In the genomic region with DNA sequence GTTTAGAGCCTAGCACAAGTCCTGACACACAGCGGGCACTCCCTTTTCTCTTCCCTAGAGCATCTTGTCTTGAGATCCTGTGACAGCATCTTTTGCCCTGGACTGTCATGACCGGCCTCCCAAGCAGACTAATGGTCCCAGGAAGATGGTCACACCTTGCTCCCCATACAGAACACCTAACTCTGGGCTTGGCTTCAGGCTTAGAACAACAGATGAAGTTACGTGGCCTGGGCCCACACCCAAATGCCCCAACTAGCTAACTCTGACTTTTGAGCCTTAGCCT, we compare ENCODE assay signal across 9 cellular contexts. TPM values are rescaled to one million over a fixed set of nuclear protein-coding genes. Genes with fewer than 3 reads are reported as not detected.
DNase-seq lines count a peak whose midpoint lies in the region; ATAC-seq and TF ChIP-seq lines count a peak whose summit lies in the region.
"Had no signal": no experiment of that assay in that cellular context is flagged by ENCODE, and none has a peak within 500 bp of the region (broad histone marks: within the 10 kb centered on the region; RNA-seq: fewer than 3 reads in every experiment).

No MANE protein-coding gene starts in this region.

- H3K27ac ChIP-seq in heart right ventricle: peak overlapping the region; percentile 66 to 99 (median 94)
- H3K27ac ChIP-seq in urinary bladder (ENCODE audit: low read depth): peak overlapping the region; percentile 91

- ATAC-seq in heart right ventricle (peak in 1 of 8 donors; percentile 2), GM19328 (IDR thresholded peaks at IDR 0.05; ENCODE audit: unreplicated experiment) (no peak)

- 68 to 75% methylated on average over 3 of the region's 3 CpGs for WGBS in heart right ventricle, 2 donors
- WGBS in urinary bladder: 74% methylated on average over 3 of the region's 3 CpGs

- DNase-seq in heart right ventricle (no peak), cardiac septum (ENCODE audit: low spot score) (no peak), NCI-H774 (lab: John Stamatoyannopoulos, UW) (no peak), NCI-H1694 (lab: John Stamatoyannopoulos, UW) (no peak)

- peaks cover 14% of the 10 kb centered on the region for H3K27me3 Mint-ChIP-seq in brain

- H3K27ac Mint-ChIP-seq in brain: peak overlapping the region; percentile 96 to 99 (median 99)

- H3K4me3 ChIP-seq in heart right ventricle (peak overlapping the region in 8 of 10 donors; percentile 66 to 100 (median 92)), mononuclear cell (ENCODE audit: low read length) (peak overlapping the region; percentile 98), urinary bladder (ENCODE audit: low read depth, low read length) (no peak overlapping the region)

- peaks cover 31% of the 10 kb centered on the region for H3K36me3 Mint-ChIP-seq in brain

- H3K4me1 Mint-ChIP-seq in brain: peaks cover 64% of the 10 kb centered on the region

- H3K27me3 ChIP-seq in heart right ventricle (no peaks in the 10 kb centered on the region), mononuclear cell (ENCODE audit: insufficient read depth, low read length) (no peaks in the 10 kb centered on the region)

- H3K9me3 ChIP-seq in heart right ventricle (no peaks in the 10 kb centered on the region), mononuclear cell (ENCODE audit: low read depth, low read length) (no peaks in the 10 kb centered on the region)

- H3K9me3 Mint-ChIP-seq in brain: no peaks in the 10 kb centered on the region

- peak overlapping the region; percentile 90 to 98 (median 92) for H3K4me3 Mint-ChIP-seq in brain

- H3K36me3 ChIP-seq in heart right ventricle: peaks cover 0 to 27% (median 0%) of the 10 kb centered on the region in 9 donors
- H3K36me3 ChIP-seq in urinary bladder (ENCODE audit: insufficient read depth): no peaks in the 10 kb centered on the region

- intact Hi-C loops in heart right ventricle (cut with DNase I): loop anchor here in 2 of 10 donors (5.0 kb wide), 2 partner anchors 65 to 140 kb away; a partner anchor contains a TSS
- intact Hi-C loops in cardiac septum (cut with DNase I): loop anchor here (5.0 kb wide), 1 partner anchor 65 kb away; a partner anchor contains a TSS

- TF ChIP-seq CTCF in heart right ventricle (IDR thresholded peaks at IDR 0.05): no peak
- no peak for TF ChIP-seq CTCF in brain (conservative IDR thresholded peaks at IDR 0.05)

- peaks cover 4 to 52% (median 27%) of the 10 kb centered on the region in 9 donors for H3K4me1 ChIP-seq in heart right ventricle
- peaks cover 27% of the 10 kb centered on the region for H3K4me1 ChIP-seq in mononuclear cell (ENCODE audit: insufficient read depth, low read length)
- no peaks in the 10 kb centered on the region for H3K4me1 ChIP-seq in urinary bladder (ENCODE audit: insufficient read depth)

RNA-seq across cellular contexts. Expression of a gene that starts 0.8 kb away (rescaled TPM):
- total RNA-seq in heart right ventricle: 10 to 100 TPM; 13.7 to 24.4 (median 16.6) TPM
- 10 to 100 TPM in 1 of 2 donors, 1 to 10 TPM in 1; 9.0 to 12.3 TPM for polyA plus RNA-seq in heart right ventricle
- 19.7 TPM for total RNA-seq in cardiac septum
- 46.3 TPM for polyA plus RNA-seq in brain (ENCODE audit: insufficient read depth, low read depth, low replicate concordance)
- 31.7 TPM for total RNA-seq in mononuclear cell
- total RNA-seq in urinary bladder: 31.6 TPM
- 31.0 TPM for polyA plus RNA-seq in urinary bladder

RNA-seq across cellular contexts. Expression of a gene that starts 12.6 kb away (rescaled TPM):
- total RNA-seq in heart right ventricle (not detected), cardiac septum (not detected), mononuclear cell (not detected), urinary bladder (not detected)
- polyA plus RNA-seq in heart right ventricle (under 1 TPM; 0.01 to 0.80 TPM), brain (ENCODE audit: insufficient read depth, low read depth, low replicate concordance) (not detected), urinary bladder (0.10 TPM)
- total RNA-seq: Daoy had no signal

RNA-seq across cellular contexts. Expression of a gene that starts 15.9 kb away (rescaled TPM):
- total RNA-seq in heart right ventricle (1 to 10 TPM; 1.8 to 5.7 (median 2.5) TPM), cardiac septum (1.9 TPM), mononuclear cell (1.5 TPM), urinary bladder (10.3 TPM)
- polyA plus RNA-seq in heart right ventricle (1 to 10 TPM; 4.2 to 8.6 TPM), brain (ENCODE audit: insufficient read depth, low read depth, low replicate concordance) (2.1 TPM), urinary bladder (6.5 TPM)
- total RNA-seq: Daoy had no signal

RNA-seq across cellular contexts. Expression of a gene that starts 26.6 kb away (rescaled TPM):
- total RNA-seq in heart right ventricle (10 to 100 TPM; 13.1 to 47.0 (median 22.0) TPM), cardiac septum (20.0 TPM), mononuclear cell (57.9 TPM), urinary bladder (39.6 TPM)
- polyA plus RNA-seq in heart right ventricle (10 to 100 TPM; 12.0 to 57.6 TPM), brain (ENCODE audit: insufficient read depth, low read depth, low replicate concordance) (3.4 TPM), urinary bladder (37.7 TPM)
